Comparison of ENCODE assay signal across 25 cellular contexts in the genomic region with DNA sequence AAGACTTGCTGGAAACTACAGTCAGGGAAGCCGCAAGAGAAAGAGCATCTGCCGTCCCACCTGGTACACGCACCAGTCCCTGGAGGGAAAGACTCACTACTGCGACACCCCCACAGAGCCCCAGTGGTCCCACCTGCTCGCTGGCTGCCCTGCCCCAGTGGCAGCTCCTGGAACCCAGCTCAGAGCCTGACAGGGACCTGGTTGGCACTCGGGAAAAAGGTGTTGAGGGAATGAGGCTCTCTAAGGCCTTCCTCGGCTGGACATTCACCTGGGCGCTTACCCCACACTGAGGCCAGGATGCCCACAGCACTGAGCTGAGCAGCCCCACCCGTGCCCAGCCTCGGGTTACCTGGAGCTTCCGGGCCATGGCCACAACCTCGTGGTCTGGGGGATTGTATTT. TPM values are rescaled to one million over a fixed set of nuclear protein-coding genes. Genes with fewer than 3 reads are reported as not detected.
A peak's percentile ranks its signal among the peaks of the same experiment; 100 is the strongest.
DNase-seq lines count a peak whose midpoint lies in the region; ATAC-seq, FAIRE-seq and TF ChIP-seq lines count a peak whose summit lies in the region.
"Had no signal": no experiment of that assay in that cellular context is flagged by ENCODE, and none has a peak within 500 bp of the region (broad histone marks: within the 10 kb centered on the region; RNA-seq: fewer than 3 reads in every experiment).

No MANE protein-coding gene starts in this region.

- no peak overlapping the region for H3K9ac ChIP-seq in GM12878 (ENCODE audit: control insufficient read depth, insufficient read depth, low read length)
- no peak overlapping the region for H3K9ac ChIP-seq in kidney (ENCODE audit: low read length in 2 of 2)
- H3K9ac ChIP-seq: BLaER1 treated with 17β-estradiol and CSF1 and Interleukin-3, amounts not matched to agents 10 nM and 100 nM had no signal

- no peaks in the 10 kb centered on the region for H3K79me2 ChIP-seq in GM12878 (ENCODE audit: control insufficient read depth, insufficient read depth, low read length)

- CTCF ChIA-PET in RWPE1 (lab: Yijun Ruan, JAX): no interaction called here
- CTCF ChIA-PET in GM12878 (lab: Yijun Ruan, JAX): no interaction called here

- H3K27me3 ChIP-seq in GM12878 (replicated peaks in 1 of 2; ENCODE audit: control insufficient read depth in 2 of 2, insufficient read depth in 2 of 2, low read length in 1 of 2) (no peaks in the 10 kb centered on the region), ascending aorta (no peaks in the 10 kb centered on the region), stomach (no peaks in the 10 kb centered on the region)
- H3K27me3 ChIP-seq: BE2C; BLaER1 treated with 17β-estradiol and CSF1 and Interleukin-3, amounts not matched to agents 10 nM and 100 nM had no signal

- TF ChIP-seq EP300 in GM12878 (IDR thresholded peaks at IDR 0.05; ENCODE audit: borderline replicate concordance in 1 of 2, control insufficient read depth in 1 of 2, low read depth in 2 of 2, low read length in 2 of 2) (no peak), stomach (IDR thresholded peaks at IDR 0.05) (no peak)

- H4K20me1 ChIP-seq in GM12878 (ENCODE audit: control insufficient read depth, insufficient read depth): no peaks in the 10 kb centered on the region

- WGBS in GM12878 (ENCODE audit: insufficient coverage, insufficient replicate concordance, low lambda C conversion rate, missing lambda C conversion rate): 82% methylated on average over 12 of the region's 12 CpGs
- WGBS in stomach, 5 donors: 87 to 92% (median 90%) methylated on average over 11 to 12 of the region's 12 CpGs

- H2AFZ ChIP-seq in GM12878 (ENCODE audit: control insufficient read depth, low read depth, low read length): no peak overlapping the region
- H2AFZ ChIP-seq: GM23338 had no signal

- H3K27ac ChIP-seq in RWPE1 (peak overlapping the region; percentile 7), GM12878 (ENCODE audit: control insufficient read depth, insufficient read depth) (no peak overlapping the region), kidney (ENCODE audit: low read depth in 2 of 2, low read length in 2 of 2) (no peak overlapping the region), ascending aorta (no peak overlapping the region), stomach (no peak overlapping the region)
- H3K27ac ChIP-seq: A549; BLaER1 treated with 17β-estradiol and CSF1 and Interleukin-3, amounts not matched to agents 10 nM and 100 nM had no signal

- POLR2A ChIA-PET in RWPE1 (lab: Yijun Ruan, JAX; ENCODE audit: low non-redundant PET) (no interaction called here), GM12878 (lab: Charles Lee) (no interaction called here)

- FAIRE-seq in GM12878 (lab: Jason Lieb, UNC): no peak
- FAIRE-seq in kidney (lab: Jason Lieb, UNC): no peak
- FAIRE-seq: A549, D721Med, GM12891, GM18507 had no signal

- no peaks in the 10 kb centered on the region for H3K4me1 ChIP-seq in GM12878 (ENCODE audit: control insufficient read depth, insufficient read depth, low read length)
- H3K4me1 ChIP-seq in kidney (ENCODE audit: control insufficient read depth in 1 of 2, insufficient read depth in 1 of 2, low read depth in 1 of 2, low read length in 2 of 2): no peaks in the 10 kb centered on the region
- peaks cover 0 to 4% of the 10 kb centered on the region in 2 donors for H3K4me1 ChIP-seq in ascending aorta
- peaks cover 6 to 36% (median 31%) of the 10 kb centered on the region in 4 donors for H3K4me1 ChIP-seq in stomach
- H3K4me1 ChIP-seq: A549 had no signal

- H3K4me2 ChIP-seq in GM12878 (ENCODE audit: control insufficient read depth, insufficient read depth): no peak overlapping the region
- H3K4me2 ChIP-seq: A549; BLaER1 treated with 17β-estradiol and CSF1 and Interleukin-3, amounts not matched to agents 10 nM and 100 nM; GM23338 had no signal

- no TSS peak for BruUV-seq in GM12878 (replicated peaks; lab: Mats Ljungman, UMichigan)

- TF ChIP-seq RAD21 in GM12878 (IDR thresholded peaks at IDR 0.05; ENCODE audit: insufficient read depth, low read depth, low read length): no peak

- no peak for ATAC-seq in Right ventricle myocardium inferior
- no peak for ATAC-seq in left ventricle myocardium superior
- ATAC-seq in GM12878: no peak
- ATAC-seq: GM23338, HCT116 had no signal

- in situ Hi-C loops in GM12878 (cut with MboI): no loop called here

- DNase-seq in Right ventricle myocardium inferior (ENCODE audit: missing footprints) (peak; percentile 22), left ventricle myocardium superior (no peak), RWPE1 (ENCODE audit: low spot score) (no peak), GM12878 (ENCODE audit: low read depth, low spot score) (no peak), kidney (peak; percentile 62), ascending aorta (ENCODE audit: low spot score in 2 of 2) (no peak), stomach (no peak)
- DNase-seq: 8988T; ACHN; AML-193; BE2C; CD4-positive, alpha-beta T cell; CD8-positive, alpha-beta memory T cell; DMS 273 treated with DMSO at 0.1 percent for 48 hours; DMS79; EL; GDM1; H9 had no signal

- RAD21 ChIA-PET in GM12878 (lab: Charles Lee; ENCODE audit: unreplicated experiment): no interaction called here

- peak; percentile 51; the same call in 1 of the 2 replicates for TF ChIP-seq POLR2A in GM12878 (IDR thresholded peaks at IDR 0.05; ENCODE audit: low read depth, low read length)
- no peak for TF ChIP-seq POLR2A in stomach (IDR thresholded peaks at IDR 0.05)

- intact Hi-C loops in Right ventricle myocardium inferior (cut with DNase I): loop anchor here (5.0 kb wide), 1 partner anchor 92 kb away; the partner anchor contains the start of gene WDR5
- intact Hi-C loops in left ventricle myocardium superior (cut with micrococcal nuclease): no loop called here
- intact Hi-C loops in GM12878 (cut with micrococcal nuclease; ENCODE audit: unreplicated experiment): no loop called here
- intact Hi-C loops in kidney (cut with DNase I): no loop called here
- intact Hi-C loops in ascending aorta (cut with DNase I): no loop called here
- intact Hi-C loops in stomach (cut with DNase I; ENCODE audit: low total_unique reads): no loop called here

- H3K4me3 ChIP-seq in GM12878: no peak overlapping the region
- no peak overlapping the region for H3K4me3 ChIP-seq in kidney (ENCODE audit: low read length in 2 of 2)
- no peak overlapping the region for H3K4me3 ChIP-seq in ascending aorta
- H3K4me3 ChIP-seq in stomach: no peak overlapping the region
- H3K4me3 ChIP-seq: A549; BLaER1 treated with 17β-estradiol and CSF1 and Interleukin-3, amounts not matched to agents 10 nM and 100 nM; GM23338 had no signal

- no peak for TF ChIP-seq CTCF in RWPE1 (conservative IDR thresholded peaks at IDR 0.05; ENCODE audit: low read depth)
- no peak for TF ChIP-seq CTCF in GM12878 (IDR thresholded peaks at IDR 0.05 in 2 of 3, conservative IDR thresholded peaks at IDR 0.05 in 1 of 3; ENCODE audit: control insufficient read depth in 2 of 3, extremely low read depth in 1 of 3, insufficient read depth in 1 of 3, low read depth in 3 of 3, low read length in 3 of 3)
- no peak for TF ChIP-seq CTCF in kidney (IDR thresholded peaks at IDR 0.05; ENCODE audit: borderline replicate concordance, extremely low read depth, insufficient read depth)
- TF ChIP-seq CTCF in ascending aorta (IDR thresholded peaks at IDR 0.05): no peak
- TF ChIP-seq CTCF in stomach (IDR thresholded peaks at IDR 0.05): no peak

- SMC1A ChIA-PET in GM12878 (lab: Charles Lee; ENCODE audit: uncharacterized antibody, unreplicated experiment): no interaction called here

- H3K36me3 ChIP-seq in GM12878 (ENCODE audit: control insufficient read depth in 2 of 2, insufficient read depth in 2 of 2, low read length in 1 of 2): peaks cover 0 to 23% of the 10 kb centered on the region in 2 experiments; a peak in 3 of 4 replicates
- H3K36me3 ChIP-seq in kidney (ENCODE audit: control insufficient read depth in 1 of 2, insufficient read depth in 2 of 2, low read length in 2 of 2): peaks cover 26 to 30% of the 10 kb centered on the region in 2 donors
- H3K36me3 ChIP-seq in ascending aorta: peaks cover 84 to 95% of the 10 kb centered on the region in 2 donors
- peaks cover 69 to 99% (median 97%) of the 10 kb centered on the region in 4 donors for H3K36me3 ChIP-seq in stomach

- no peaks in the 10 kb centered on the region for H3K9me3 ChIP-seq in GM12878 (replicated peaks; ENCODE audit: control insufficient read depth, insufficient read depth, low read length)
- no peaks in the 10 kb centered on the region for H3K9me3 ChIP-seq in kidney (ENCODE audit: control insufficient read depth in 1 of 2, low read length in 2 of 2)
- H3K9me3 ChIP-seq in ascending aorta: no peaks in the 10 kb centered on the region
- no peaks in the 10 kb centered on the region for H3K9me3 ChIP-seq in stomach
- H3K9me3 ChIP-seq: A549; BE2C; BLaER1 treated with 17β-estradiol and CSF1 and Interleukin-3, amounts not matched to agents 10 nM and 100 nM had no signal

RNA-seq across cellular contexts. Expression of gene BRD3OS, which starts 19.7 kb away (rescaled TPM):
- 6.2 TPM for total RNA-seq in Right ventricle myocardium inferior
- 4.7 TPM for total RNA-seq in left ventricle myocardium superior
- total RNA-seq in GM12878 (2013; cell fraction: nucleolus; rRNA removed): 7.5 and 7.6 TPM in 2 replicates
- 11.5 and 12.4 TPM in 2 replicates for total RNA-seq in GM12878 (2014; rRNA removed)
- total RNA-seq in GM12878 (2014; rRNA removed; fragmentation: Illumina TruSeq; extraction: Trizol): 5.4 and 6.3 TPM in 2 replicates
- 12.8 and 13.6 TPM in 2 replicates for total RNA-seq in GM12878 (2021)
- 4.9 TPM for polyA plus RNA-seq in GM12878 (2011; ENCODE audit: low read depth)
- polyA plus RNA-seq in GM12878 (2011; rRNA removed): 5.6 and 7.0 TPM in 2 replicates
- polyA plus RNA-seq in GM12878 (2011; cell fraction: cytosol; rRNA removed): 6.1 and 6.4 TPM in 2 replicates
- 5.9 and 7.8 TPM in 2 replicates for polyA plus RNA-seq in GM12878 (2011; cell fraction: nucleus; rRNA removed)
- 8.5 and 9.0 TPM in 2 replicates for polyA plus RNA-seq in GM12878 (2012)
- 7.6 and 10.0 TPM in 2 replicates for polyA plus RNA-seq in GM12878 (2014; fragmentation: Illumina TruSeq; extraction: Trizol)
- 1 to 10 TPM; 2.1 to 2.6 TPM for polyA plus RNA-seq in GM12878 (2014; fragmentation: Nextera tagmentation; extraction: Ambion mirVana)
- 12.7 and 12.9 TPM in 2 replicates for polyA plus RNA-seq in GM12878 (2014; rRNA removed)
- polyA plus RNA-seq in GM12878 (2016; fragmentation: Nextera tagmentation; extraction: Ambion mirVana): 10 to 100 TPM; 13.6 to 13.7 TPM
- 2.2 and 6.0 TPM in 2 replicates for polyA minus RNA-seq in GM12878 (2011; rRNA and poly(A)+ RNA removed)
- polyA minus RNA-seq in GM12878 (2011; cell fraction: cytosol; rRNA and poly(A)+ RNA removed): 2.3 and 3.2 TPM in 2 replicates
- 5.2 and 6.1 TPM in 2 replicates for polyA minus RNA-seq in GM12878 (2011; cell fraction: nucleus; rRNA and poly(A)+ RNA removed)
- total RNA-seq in kidney: 24.4 TPM
- polyA plus RNA-seq in kidney (ENCODE audit: insufficient read depth, low read depth, low replicate concordance): 16.5 TPM
- 15.9 TPM for total RNA-seq in ascending aorta
- total RNA-seq in stomach: 10 to 100 TPM in 1 of 5 donors, 1 to 10 TPM in 3, not detected in 1; 2.4 to 12.0 (median 4.4) TPM
- polyA plus RNA-seq in stomach: 1 to 10 TPM; 4.7 to 9.0 (median 8.2) TPM

RNA-seq across cellular contexts. Expression of gene BRD3, which starts 22.9 kb away (rescaled TPM):
- total RNA-seq in Right ventricle myocardium inferior (31.6 TPM), left ventricle myocardium superior (28.7 TPM), GM12878 (2014; rRNA removed) (4.0 and 4.6 TPM in 2 replicates), GM12878 (2014; rRNA removed; fragmentation: Illumina TruSeq; extraction: Trizol) (1.8 and 2.0 TPM in 2 replicates), GM12878 (2021) (20.8 and 26.3 TPM in 2 replicates), kidney (46.2 TPM), ascending aorta (32.0 TPM), stomach (10 to 100 TPM; 14.5 to 29.0 (median 22.6) TPM)
- 11.8 and 13.2 TPM in 2 replicates for total RNA-seq in GM12878 (2013; cell fraction: nucleolus; rRNA removed)
- polyA plus RNA-seq in GM12878 (2011; ENCODE audit: low read depth): 2.5 TPM
- polyA plus RNA-seq in GM12878 (2011; rRNA removed) (2.5 and 3.2 TPM in 2 replicates), GM12878 (2014; fragmentation: Illumina TruSeq; extraction: Trizol) (4.1 and 5.1 TPM in 2 replicates), GM12878 (2014; fragmentation: Nextera tagmentation; extraction: Ambion mirVana) (1 to 10 TPM in 1 of 2 experiments, under 1 TPM in 1; 0.53 to 1.1 TPM), GM12878 (2014; rRNA removed) (8.6 and 9.5 TPM in 2 replicates), GM12878 (2016; fragmentation: Nextera tagmentation; extraction: Ambion mirVana) (10 to 100 TPM; 17.2 to 19.0 TPM), kidney (ENCODE audit: insufficient read depth, low read depth, low replicate concordance) (7.7 TPM), stomach (1 to 10 TPM; 6.4 to 8.3 (median 7.9) TPM)
- 3.0 and 3.5 TPM in 2 replicates for polyA plus RNA-seq in GM12878 (2011; cell fraction: cytosol; rRNA removed)
- 13.2 and 14.5 TPM in 2 replicates for polyA plus RNA-seq in GM12878 (2011; cell fraction: nucleus; rRNA removed)
- 6.4 and 6.8 TPM in 2 replicates for polyA plus RNA-seq in GM12878 (2012)
- polyA minus RNA-seq in GM12878 (2011; rRNA and poly(A)+ RNA removed): 3.1 and 6.9 TPM in 2 replicates
- 4.4 and 15.3 TPM in 2 replicates for polyA minus RNA-seq in GM12878 (2011; cell fraction: cytosol; rRNA and poly(A)+ RNA removed)
- 6.2 and 10.4 TPM in 2 replicates for polyA minus RNA-seq in GM12878 (2011; cell fraction: nucleus; rRNA and poly(A)+ RNA removed)

RNA-seq across cellular contexts. Expression of gene VAV2, which starts 52.8 kb away (rescaled TPM):
- total RNA-seq in Right ventricle myocardium inferior (7.6 TPM), left ventricle myocardium superior (6.1 TPM), GM12878 (2014; rRNA removed) (15.4 and 17.3 TPM in 2 replicates), GM12878 (2014; rRNA removed; fragmentation: Illumina TruSeq; extraction: Trizol) (17.8 and 18.1 TPM in 2 replicates), GM12878 (2021) (36.0 and 43.9 TPM in 2 replicates), kidney (47.1 TPM), ascending aorta (12.7 TPM), stomach (10 to 100 TPM in 2 of 5 donors, 1 to 10 TPM in 3; 4.1 to 14.2 (median 6.7) TPM)
- total RNA-seq in GM12878 (2013; cell fraction: nucleolus; rRNA removed): 39.5 and 41.0 TPM in 2 replicates
- polyA plus RNA-seq in GM12878 (2011; ENCODE audit: low read depth): 11.0 TPM
- polyA plus RNA-seq in GM12878 (2011; rRNA removed) (9.7 and 13.3 TPM in 2 replicates), GM12878 (2014; fragmentation: Illumina TruSeq; extraction: Trizol) (16.1 and 23.6 TPM in 2 replicates), GM12878 (2014; fragmentation: Nextera tagmentation; extraction: Ambion mirVana) (under 1 TPM; 0.13 to 0.53 TPM), GM12878 (2014; rRNA removed) (26.7 and 30.9 TPM in 2 replicates), GM12878 (2016; fragmentation: Nextera tagmentation; extraction: Ambion mirVana) (10 to 100 TPM; 13.5 to 16.6 TPM), kidney (ENCODE audit: insufficient read depth, low read depth, low replicate concordance) (22.3 TPM), stomach (1 to 10 TPM; 4.1 to 7.8 (median 7.3) TPM)
- 16.2 and 18.8 TPM in 2 replicates for polyA plus RNA-seq in GM12878 (2011; cell fraction: cytosol; rRNA removed)
- 37.5 and 42.0 TPM in 2 replicates for polyA plus RNA-seq in GM12878 (2011; cell fraction: nucleus; rRNA removed)
- polyA plus RNA-seq in GM12878 (2012): 24.7 and 27.4 TPM in 2 replicates
- polyA minus RNA-seq in GM12878 (2011; rRNA and poly(A)+ RNA removed): 21.4 and 32.6 TPM in 2 replicates
- 12.7 and 13.9 TPM in 2 replicates for polyA minus RNA-seq in GM12878 (2011; cell fraction: cytosol; rRNA and poly(A)+ RNA removed)
- polyA minus RNA-seq in GM12878 (2011; cell fraction: nucleus; rRNA and poly(A)+ RNA removed): 11.4 and 17.0 TPM in 2 replicates

Comparison
In these comparisons a context has a peak if more than half of its experiments do, and no peak if none do; other contexts are left out.
1. DNase-seq: peak in Right ventricle myocardium inferior (single experiment) and kidney (single experiment); none in left ventricle myocardium superior (single experiment), RWPE1 (single experiment), GM12878 (single experiment), ascending aorta (0 of 2) and stomach (single experiment).